Comparison of ENCODE assay signal across 8 cellular contexts in genomic region chr6:16760536-16761468, GRCh38. TPM values are rescaled to one million over a fixed set of nuclear protein-coding genes. Genes with fewer than 3 reads are reported as not detected.
DNase-seq lines count a peak whose midpoint lies in the region; ATAC-seq and TF ChIP-seq lines count a peak whose summit lies in the region.

Gene ATXN1 (minus strand): TSS chr6:16761460.

- peak within 1 kb of the TSS; percentile 80 for H2BK120ac ChIP-seq in IMR-90 (ENCODE audit: low read depth, low read length)

- ATAC-seq in IMR-90 (ENCODE audit: low read depth), result peak; percentile 7
- no peak for ATAC-seq in GM19035 (IDR thresholded peaks at IDR 0.05; ENCODE audit: unreplicated experiment)

- H2AK9ac ChIP-seq in IMR-90 (replicated peaks; ENCODE audit: low read depth, low read length, poor library complexity), result peak within 1 kb of the TSS; percentile 89

- H3K36me3 ChIP-seq in IMR-90 (ENCODE audit: control insufficient read depth, insufficient read depth, low read length) (peaks cover 2% of the 10 kb centered on the region; the same call in 1 of the 2 replicates), colonic mucosa (no peaks in the 10 kb centered on the region)

- intact Hi-C loops in IMR-90 (cut with micrococcal nuclease), result loop anchor here (2.0 to 5.0 kb wide), 4 partner anchors 36 to 359 kb away; no protein-coding TSS in a partner anchor
- intact Hi-C loops in colonic mucosa (cut with DNase I), result loop anchor here (5.0 kb wide), 2 partner anchors 354 to 429 kb away; no protein-coding TSS in a partner anchor

- TF ChIP-seq CTCF in IMR-90 (conservative IDR thresholded peaks at IDR 0.05; ENCODE audit: low read depth, low read length) (no peak), colonic mucosa (IDR thresholded peaks at IDR 0.05) (no peak)

- peak; percentile 74 for TF ChIP-seq POLR2A in IMR-90 (IDR thresholded peaks at IDR 0.05; ENCODE audit: low read depth, low read length)

- CTCF ChIA-PET in IMR-90 (lab: Yijun Ruan, JAX), result interaction anchor here (1.1 to 2.9 kb wide), 3 partner anchors 54 to 249 kb away, joined by 4 to 14 read pairs (median 5); no protein-coding TSS in a partner anchor

- H3K9ac ChIP-seq in IMR-90 (ENCODE audit: low read depth, low read length) (peak within 1 kb of the TSS; percentile 95), colonic mucosa (ENCODE audit: low read depth in 2 of 2, low read length in 2 of 2) (peak within 1 kb of the TSS; percentile 92 to 97)

- H3K23ac ChIP-seq in IMR-90 (ENCODE audit: low read depth, low read length), result peak within 1 kb of the TSS; percentile 98

- peak within 1 kb of the TSS; percentile 33 to 88 for H4K8ac ChIP-seq in IMR-90 (ENCODE audit: low read depth in 2 of 2, low read length in 2 of 2)

- peak within 1 kb of the TSS; percentile 88; the same call in 2 of the 3 replicates for H2BK15ac ChIP-seq in IMR-90 (ENCODE audit: low read depth, low read length)

- peak within 1 kb of the TSS; percentile 99 for H3K18ac ChIP-seq in IMR-90 (ENCODE audit: low read depth, low read length)

- H3K27ac ChIP-seq in IMR-90 (ENCODE audit: insufficient read depth, low read length) (peak within 1 kb of the TSS; percentile 98), colonic mucosa (peak within 1 kb of the TSS; percentile 97)

- TF ChIP-seq RAD21 in IMR-90 (IDR thresholded peaks at IDR 0.05; ENCODE audit: low read length), result no peak

- H4K20me1 ChIP-seq in IMR-90 (ENCODE audit: insufficient read depth, low read length), result peaks cover 20% of the 10 kb centered on the region

- H3K9me1 ChIP-seq in IMR-90 (ENCODE audit: insufficient read depth, low read length), result no peaks in the 10 kb centered on the region

- peak within 1 kb of the TSS; percentile 99 for H3K14ac ChIP-seq in IMR-90 (replicated peaks; ENCODE audit: low read depth, low read length)

- in situ Hi-C loops in IMR-90 (cut with MboI; ENCODE audit: low sequenced_read_pairs), result loop anchor here (5.0 to 10.0 kb wide), 3 partner anchors 249 to 429 kb away; no protein-coding TSS in a partner anchor

- H4K91ac ChIP-seq in IMR-90 (ENCODE audit: insufficient read depth, low read depth, low read length), result peak within 1 kb of the TSS; percentile 87

- H2BK20ac ChIP-seq in IMR-90 (ENCODE audit: low read depth, low read length), result peak within 1 kb of the TSS; percentile 67

- DNase-seq in NCI-H2029 treated with DMSO at 0.1 percent for 48 hours (lab: John Stamatoyannopoulos, UW) (peak; percentile 32), NCI-H2029 (lab: John Stamatoyannopoulos, UW) (no peak), IMR-90 (peak; percentile 65), colonic mucosa (peak; percentile 68), left kidney (ENCODE audit: low read depth, low spot score) (peak; percentile 91)
- peak; percentile 37 for DNase-seq in activated CD4-positive, alpha-beta T cell treated with anti-CD3 and anti-CD28 coated beads for 1 hour
- DNase-seq in stimulated activated CD4-positive, alpha-beta T cell treated with anti-CD3 and anti-CD28 coated beads, Interleukin-2, amount 100 ng/mL, for 24 hours, result peak; percentile 37 to 57

- peak within 1 kb of the TSS; percentile 95 for H3K4ac ChIP-seq in IMR-90 (ENCODE audit: low read depth, low read length)

- no peaks in the 10 kb centered on the region for H3K27me3 ChIP-seq in IMR-90 (ENCODE audit: control insufficient read depth, insufficient read depth, low read length)
- no peaks in the 10 kb centered on the region for H3K27me3 ChIP-seq in colonic mucosa

- WGBS in IMR-90 (ENCODE audit: extremely low coverage in 2 of 2, insufficient read length in 1 of 2), 2 experiments, result 0% methylated on average over 2 of the region's 79 CpGs; no CpG with 5 or more reads in 1 of the 2 experiments

- H3K4me3 ChIP-seq in IMR-90 (ENCODE audit: insufficient read depth, low read depth, low read length) (peak within 1 kb of the TSS; percentile 91), colonic mucosa (peak within 1 kb of the TSS; percentile 80)

- H3K9me3 ChIP-seq in IMR-90 (ENCODE audit: control insufficient read depth, insufficient read depth, low read length) (no peaks in the 10 kb centered on the region), colonic mucosa (no peaks in the 10 kb centered on the region)

- H3K79me1 ChIP-seq in IMR-90 (ENCODE audit: low read depth in 1 of 2, low read length in 2 of 2), result peaks cover 0 to 33% of the 10 kb centered on the region in 2 experiments; a peak in 3 of 4 replicates

- H4K5ac ChIP-seq in IMR-90 (ENCODE audit: low read depth, low read length), result peak within 1 kb of the TSS; percentile 69

- peaks cover 4% of the 10 kb centered on the region for H3K4me1 ChIP-seq in IMR-90 (ENCODE audit: control insufficient read depth, insufficient read depth, low read length)
- H3K4me1 ChIP-seq in colonic mucosa, result peaks cover 8% of the 10 kb centered on the region

- dilution Hi-C loops in IMR-90 (cut with HindIII; ENCODE audit: low sequenced_read_pairs, unreplicated experiment), result no loop called here

- peak within 1 kb of the TSS; percentile 97 for H3K4me2 ChIP-seq in IMR-90 (ENCODE audit: low read depth, low read length)

- peak within 1 kb of the TSS; percentile 93 for H2AFZ ChIP-seq in IMR-90 (replicated peaks; ENCODE audit: low read length, poor library complexity)

- POLR2A ChIA-PET in IMR-90 (lab: Charles Lee; ENCODE audit: unreplicated experiment), result interaction anchor here (0.7 kb wide), 1 partner anchor 35 kb away, joined by 16 read pairs; no protein-coding TSS in a partner anchor

- peak within 1 kb of the TSS; percentile 37 for H2AK5ac ChIP-seq in IMR-90 (ENCODE audit: low read depth, low read length)

- no TSS peak for BruUV-seq in IMR-90 (replicated peaks; lab: Mats Ljungman, UMichigan)

- H2BK5ac ChIP-seq in IMR-90 (ENCODE audit: low read depth, low read length, poor library complexity, severe bottlenecking), result peak within 1 kb of the TSS; percentile 96

- H3K56ac ChIP-seq in IMR-90 (ENCODE audit: extremely low read depth, insufficient read depth, low read length), result peak within 1 kb of the TSS; percentile 82; the same call in 1 of the 2 replicates

TF ChIP-seq in IMR-90, 13 proteins besides CTCF, POLR2A, EP300 and RAD21:
- TF ChIP-seq ELK1 (IDR thresholded peaks at IDR 0.05; ENCODE audit: borderline replicate concordance, low read depth, low read length) (no peak), SMC3 (IDR thresholded peaks at IDR 0.05; ENCODE audit: low read depth, low read length) (0 out of 2 replicates have a peak, but pooled peaks have one; percentile 6)
TF ChIP-seq in IMR-90: peak in this region for 1.

RNA-seq across cellular contexts. Expression of gene ATXN1, which starts in this region (rescaled TPM):
- total RNA-seq in IMR-90 (2012; rRNA removed) (11.1 and 13.9 TPM in 2 replicates), colonic mucosa (10 to 100 TPM; 24.5 to 41.9 TPM)
- polyA plus RNA-seq in IMR-90 (2012; rRNA removed), result 7.3 and 9.7 TPM in 2 replicates
- 3.4 and 8.9 TPM in 2 replicates for polyA plus RNA-seq in IMR-90 (2012; cell fraction: cytosol; rRNA removed)
- 20.5 and 29.3 TPM in 2 replicates for polyA plus RNA-seq in IMR-90 (2012; cell fraction: nucleus; rRNA removed; ENCODE audit: low replicate concordance)
